9 cellular contexts compared by ENCODE assay signal in genomic region chr21:43193651-43194302, GRCh38.
DNase-seq lines count a peak whose midpoint lies in the region; TF ChIP-seq lines count a peak whose summit lies in the region.
"Had no signal": no experiment of that assay in that cellular context is flagged by ENCODE, and none has a peak within 500 bp of the region (broad histone marks: within the 10 kb centered on the region; RNA-seq: fewer than 3 reads in every experiment).

No MANE protein-coding gene starts in this region.

- no peak overlapping the region for H3K27ac Mint-ChIP-seq in activated naive CD4-positive, alpha-beta T cell treated with anti-CD3 and anti-CD28 coated beads, Interleukin-2, amount 10 ng/mL, durations not matched to agents 7 days and 5 days
- H3K27ac Mint-ChIP-seq: IgD-negative memory B cell had no signal

- CTCF ChIA-PET in activated naive CD4-positive, alpha-beta T cell treated with anti-CD3 and anti-CD28 coated beads, Interleukin-2, amount 10 ng/mL, durations not matched to agents 7 days and 5 days (lab: Charles Lee): interaction anchor here (0.6 kb wide), 1 partner anchor 302 kb away, joined by 3 read pairs; no protein-coding TSS in a partner anchor

- no peaks in the 10 kb centered on the region for H3K79me2 ChIP-seq in DOHH2 (ENCODE audit: control insufficient read depth, low read length)

- H3K4me3 Mint-ChIP-seq in activated naive CD4-positive, alpha-beta T cell treated with anti-CD3 and anti-CD28 coated beads, Interleukin-2, amount 10 ng/mL, durations not matched to agents 7 days and 5 days: no peak overlapping the region
- H3K4me3 Mint-ChIP-seq: IgD-negative memory B cell had no signal

- no peak overlapping the region for H3K27ac ChIP-seq in DOHH2 (ENCODE audit: low read depth, low read length)

- H3K27me3 ChIP-seq in DOHH2 (ENCODE audit: control insufficient read depth, low read length): peaks cover 8% of the 10 kb centered on the region

- H3K27me3 Mint-ChIP-seq in activated naive CD4-positive, alpha-beta T cell treated with anti-CD3 and anti-CD28 coated beads, Interleukin-2, amount 10 ng/mL, durations not matched to agents 7 days and 5 days: peaks cover 41% of the 10 kb centered on the region

- H3K4me3 ChIP-seq in DOHH2 (ENCODE audit: low read length): no peak overlapping the region
- H3K4me3 ChIP-seq in epithelial cell of esophagus (ENCODE audit: low read length): no peak overlapping the region

- DNase-seq in NCI-H2171 treated with DMSO at 0.1 percent for 48 hours (lab: John Stamatoyannopoulos, UW): peak; percentile 52
- peak; percentile 96 for DNase-seq in epithelial cell of esophagus (ENCODE audit: low read depth)
- DNase-seq in non-pigmented ciliary epithelial cell (ENCODE audit: low read depth): peak; percentile 49
- DNase-seq in retina: no peak
- no peak for DNase-seq in NCI-H187 treated with DMSO at 0.1 percent for 48 hours (lab: John Stamatoyannopoulos, UW)
- DNase-seq in effector CD8-positive, alpha-beta T cell (lab: John Stamatoyannopoulos, UW): no peak
- DNase-seq in activated naive CD4-positive, alpha-beta T cell treated with anti-CD3 and anti-CD28 coated beads, Interleukin-2, amount 10 ng/mL, durations not matched to agents 7 days and 5 days: no peak

- peaks cover 3% of the 10 kb centered on the region for H3K36me3 Mint-ChIP-seq in activated naive CD4-positive, alpha-beta T cell treated with anti-CD3 and anti-CD28 coated beads, Interleukin-2, amount 10 ng/mL, durations not matched to agents 7 days and 5 days
- H3K36me3 Mint-ChIP-seq: IgD-negative memory B cell had no signal

- peaks cover 10% of the 10 kb centered on the region for H3K4me1 Mint-ChIP-seq in activated naive CD4-positive, alpha-beta T cell treated with anti-CD3 and anti-CD28 coated beads, Interleukin-2, amount 10 ng/mL, durations not matched to agents 7 days and 5 days

- no peaks in the 10 kb centered on the region for H3K9me3 ChIP-seq in DOHH2 (ENCODE audit: control insufficient read depth, insufficient read depth, low read length)

- H3K36me3 ChIP-seq in DOHH2 (ENCODE audit: control insufficient read depth, low read length): no peaks in the 10 kb centered on the region

- H3F3A ChIP-seq in DOHH2 (ENCODE audit: control insufficient read depth, insufficient read depth): no peaks in the 10 kb centered on the region

- peaks cover 7% of the 10 kb centered on the region for H3K9me3 Mint-ChIP-seq in activated naive CD4-positive, alpha-beta T cell treated with anti-CD3 and anti-CD28 coated beads, Interleukin-2, amount 10 ng/mL, durations not matched to agents 7 days and 5 days

- 0 out of 2 replicates have a peak overlapping the region, but pooled peaks have one; percentile 14 for H3K4me2 ChIP-seq in DOHH2 (ENCODE audit: low read length)

- no peaks in the 10 kb centered on the region for H4K20me1 ChIP-seq in DOHH2 (ENCODE audit: control insufficient read depth, insufficient read depth, low read depth, low read length)

- peaks cover 28% of the 10 kb centered on the region for H3K4me1 ChIP-seq in DOHH2 (ENCODE audit: control insufficient read depth, low read length)

- TF ChIP-seq CTCF in DOHH2 (IDR thresholded peaks at IDR 0.05; ENCODE audit: low read depth, low read length, poor library complexity, severe bottlenecking) (no peak), epithelial cell of esophagus (IDR thresholded peaks at IDR 0.05; ENCODE audit: insufficient read depth, low read depth, low read length, missing control alignments) (no peak)

- H3K9me2 ChIP-seq in DOHH2 (replicated peaks; ENCODE audit: control insufficient read depth, low read length): no peaks in the 10 kb centered on the region

Comparison
In these comparisons a context has a peak if more than half of its experiments do, and no peak if none do; other contexts are left out.
1. DNase-seq: peak in NCI-H2171 treated with DMSO at 0.1 percent for 48 hours (single experiment), epithelial cell of esophagus (single experiment) and non-pigmented ciliary epithelial cell (single experiment); none in retina (single experiment), NCI-H187 treated with DMSO at 0.1 percent for 48 hours (single experiment), effector CD8-positive, alpha-beta T cell (single experiment) and activated naive CD4-positive, alpha-beta T cell treated with anti-CD3 and anti-CD28 coated beads, Interleukin-2, amount 10 ng/mL, durations not matched to agents 7 days and 5 days (single experiment).